8 cellular contexts compared by ENCODE assay signal in genomic region chr14:49892636-49893308, GRCh38. TPM values are rescaled to one million over a fixed set of nuclear protein-coding genes. Genes with fewer than 3 reads are reported as not detected.
A peak's percentile ranks its signal among the peaks of the same experiment; 100 is the strongest.
DNase-seq lines count a peak whose midpoint lies in the region; ATAC-seq and TF ChIP-seq lines count a peak whose summit lies in the region.

Gene ARF6 (plus strand): TSS chr14:49893082. CDS start chr14:49893737, 655 bp downstream.

- peaks cover 11% of the 10 kb centered on the region for H3K4me1 ChIP-seq in mammary epithelial cell (ENCODE audit: insufficient read depth, low read length)
- H3K4me1 ChIP-seq in smooth muscle cell (ENCODE audit: low read depth), result peaks cover 28% of the 10 kb centered on the region

- peak; percentile 67 for ATAC-seq in GM18870 (IDR thresholded peaks at IDR 0.05; ENCODE audit: unreplicated experiment)
- ATAC-seq in HG03135 (IDR thresholded peaks at IDR 0.05; ENCODE audit: unreplicated experiment), result peak; percentile 81

- H4K20me1 ChIP-seq in mammary epithelial cell (ENCODE audit: insufficient read depth, low read length), result no peaks in the 10 kb centered on the region
- H4K20me1 ChIP-seq in smooth muscle cell (ENCODE audit: low read depth), result peaks cover 44% of the 10 kb centered on the region

- dilution Hi-C loops in mammary epithelial cell (cut with HindIII; ENCODE audit: low sequenced_read_pairs), result no loop called here

- H2AFZ ChIP-seq in mammary epithelial cell (ENCODE audit: low read depth, low read length), result peak within 1 kb of the TSS; percentile 79
- peak within 1 kb of the TSS; percentile 10 for H2AFZ ChIP-seq in smooth muscle cell (ENCODE audit: low read depth)

- H3K27me3 ChIP-seq in WERI-Rb-1 (ENCODE audit: insufficient read depth, low read depth, severe bottlenecking), result no peaks in the 10 kb centered on the region
- H3K27me3 ChIP-seq in mammary epithelial cell (ENCODE audit: insufficient read depth, low read length), result no peaks in the 10 kb centered on the region
- no peaks in the 10 kb centered on the region for H3K27me3 ChIP-seq in smooth muscle cell (ENCODE audit: low read depth)

- intact Hi-C loops in mammary epithelial cell (cut with micrococcal nuclease), result loop anchor here (1.0 to 5.0 kb wide), 8 partner anchors 24 to 213 kb away; no protein-coding TSS in a partner anchor

- DNase-seq in AG04449 (ENCODE audit: low read depth, low spot score) (peak; percentile 77), NCI-H2196 treated with DMSO at 0.1 percent for 48 hours (lab: John Stamatoyannopoulos, UW; ENCODE audit: unreplicated experiment) (peak; percentile 92), WERI-Rb-1 (peak; percentile 99), mammary epithelial cell (peak; percentile 97), iPS-NIHi11 (ENCODE audit: low spot score) (peak; percentile 98), smooth muscle cell (lab: John Stamatoyannopoulos, UW; ENCODE audit: unreplicated experiment) (peak; percentile 94)

- POLR2A ChIA-PET in AG04449 (lab: Yijun Ruan, JAX), result interaction anchor here (0.9 to 2.6 kb wide), 6 partner anchors 24 to 174 kb away, joined by 3 to 17 read pairs (median 4); partner anchors contain the start of gene NEMF

- peak within 1 kb of the TSS; percentile 96 for H3K4me2 ChIP-seq in mammary epithelial cell (ENCODE audit: insufficient read depth, low read depth, low read length)
- H3K4me2 ChIP-seq in smooth muscle cell, result peak within 1 kb of the TSS; percentile 98

- peaks cover 28% of the 10 kb centered on the region for H3K36me3 ChIP-seq in WERI-Rb-1
- peaks cover 16% of the 10 kb centered on the region for H3K36me3 ChIP-seq in mammary epithelial cell (ENCODE audit: insufficient read depth, low read length)
- peaks cover 2% of the 10 kb centered on the region for H3K36me3 ChIP-seq in smooth muscle cell (ENCODE audit: low read depth)

- no peaks in the 10 kb centered on the region for H3K9me3 ChIP-seq in WERI-Rb-1 (ENCODE audit: severe bottlenecking)
- H3K9me3 ChIP-seq in mammary epithelial cell (replicated peaks; ENCODE audit: insufficient read depth, low read length), result no peaks in the 10 kb centered on the region
- no peaks in the 10 kb centered on the region for H3K9me3 ChIP-seq in smooth muscle cell (replicated peaks; ENCODE audit: low read depth)

- in situ Hi-C loops in mammary epithelial cell (cut with MboI; ENCODE audit: low sequenced_read_pairs in 2 of 2), result loop anchor here (5.0 to 10.0 kb wide), 3 partner anchors 52 to 112 kb away; no protein-coding TSS in a partner anchor

- CTCF ChIA-PET in AG04449 (lab: Yijun Ruan, JAX) (interaction anchor here (0.6 to 3.2 kb wide), 12 partner anchors 9 to 214 kb away, joined by 3 to 21 read pairs (median 4); no protein-coding TSS in a partner anchor), mammary epithelial cell (lab: Charles Lee; ENCODE audit: low non-redundant PET) (interaction anchor here (0.6 kb wide), 2 partner anchors 30 to 170 kb away, joined by 3 to 9 read pairs; no protein-coding TSS in a partner anchor)

- H3K9ac ChIP-seq in mammary epithelial cell (ENCODE audit: insufficient read depth, low read length), result peak within 1 kb of the TSS; percentile 97
- peak within 1 kb of the TSS; percentile 98 for H3K9ac ChIP-seq in smooth muscle cell (ENCODE audit: low read depth)

- H3K4me3 ChIP-seq in AG04449 (ENCODE audit: low read depth, low read length) (peak within 1 kb of the TSS; percentile 80), WERI-Rb-1 (ENCODE audit: low read depth, low read length) (peak within 1 kb of the TSS; percentile 94), mammary epithelial cell (replicated peaks in 1 of 3; ENCODE audit: insufficient read depth in 1 of 3, low read depth in 2 of 3, low read length in 3 of 3) (peak within 1 kb of the TSS; percentile 87 to 100 (median 96)), smooth muscle cell (peak within 1 kb of the TSS; percentile 96)

- peak within 1 kb of the TSS; percentile 98 for H3K27ac ChIP-seq in WERI-Rb-1
- peak within 1 kb of the TSS; percentile 94 for H3K27ac ChIP-seq in mammary epithelial cell (ENCODE audit: insufficient read depth, low read depth, low read length)
- H3K27ac ChIP-seq in smooth muscle cell (ENCODE audit: low read depth), result peak within 1 kb of the TSS; percentile 98

- TF ChIP-seq CTCF in AG04449 (IDR thresholded peaks at IDR 0.05; ENCODE audit: insufficient read depth, low read length, missing control alignments) (peak; percentile 15), WERI-Rb-1 (IDR thresholded peaks at IDR 0.05; ENCODE audit: low read depth, low read length) (0 out of 2 replicates have a peak, but pooled peaks have one; percentile 21), mammary epithelial cell (conservative IDR thresholded peaks at IDR 0.05 in 1 of 2, IDR thresholded peaks at IDR 0.05 in 1 of 2; ENCODE audit: extremely low read depth in 1 of 2, insufficient read depth in 1 of 2, low read depth in 1 of 2, low read length in 2 of 2) (peak in 1 of 2 donors; percentile 39), smooth muscle cell (IDR thresholded peaks at IDR 0.05; ENCODE audit: borderline replicate concordance, insufficient read depth, poor library complexity, severe bottlenecking) (no peak)

- peaks cover 23% of the 10 kb centered on the region for H3F3A ChIP-seq in smooth muscle cell (ENCODE audit: low read depth)

- WGBS in mammary epithelial cell (ENCODE audit: low coverage, missing lambda C conversion rate), result 0% methylated on average over 7 of the region's 66 CpGs
- WGBS in smooth muscle cell (ENCODE audit: low lambda C conversion rate), result under 1% methylated on average over 53 of the region's 66 CpGs

- no TSS peak for BruUV-seq in mammary epithelial cell (replicated peaks; lab: Mats Ljungman, UMichigan)

- H3K79me2 ChIP-seq in mammary epithelial cell (ENCODE audit: insufficient read depth, low read length) (peaks cover 63% of the 10 kb centered on the region), smooth muscle cell (ENCODE audit: low read depth) (peaks cover 55% of the 10 kb centered on the region)

RNA-seq across cellular contexts. Expression of gene ARF6, which starts in this region (rescaled TPM):
- total RNA-seq in mammary epithelial cell, result 100 to 1,000 TPM in 1 of 2 donors, 10 to 100 TPM in 1; 85.5 to 132 TPM
- 58.3 TPM for polyA plus RNA-seq in mammary epithelial cell
- 88.5 TPM for polyA minus RNA-seq in mammary epithelial cell
- 64.8 and 68.7 TPM in 2 replicates for total RNA-seq in smooth muscle cell
- polyA plus RNA-seq in smooth muscle cell, result 59.8 and 73.6 TPM in 2 replicates

Comparison
In these comparisons a context has a peak if more than half of its experiments do, and no peak if none do; other contexts are left out.
1. Peak in every context shown above with its lines: DNase-seq, ATAC-seq, H3K4me3 ChIP-seq and H3K27ac ChIP-seq.